14 cellular contexts compared by ENCODE assay signal in genomic region chr7:70612811-70613210, GRCh38.
DNase-seq lines count a peak whose midpoint lies in the region; ATAC-seq and TF ChIP-seq lines count a peak whose summit lies in the region.
"Had no signal": no experiment of that assay in that cellular context is flagged by ENCODE, and none has a peak within 500 bp of the region (broad histone marks: within the 10 kb centered on the region; RNA-seq: fewer than 3 reads in every experiment).

No MANE protein-coding gene starts in this region.

- H3K4me1 Mint-ChIP-seq in neural crest cell (peaks cover 36% of the 10 kb centered on the region), Caco-2 (ENCODE audit: low read depth, unreplicated experiment) (no peaks in the 10 kb centered on the region)
- H3K4me1 Mint-ChIP-seq: CD4-positive, alpha-beta memory T cell; T-helper 17 cell had no signal

- POLR2A ChIA-PET in HEK293T (lab: Yijun Ruan, JAX), result no interaction called here
- POLR2A ChIA-PET in Caco-2 (lab: Charles Lee), result no interaction called here

- no peaks in the 10 kb centered on the region; the same call in 1 of the 2 replicates for H3K9me3 ChIP-seq in Caco-2
- H3K9me3 ChIP-seq: BE2C, Peyer's patch had no signal

- H3K4me3 Mint-ChIP-seq in neural crest cell, result peak overlapping the region; percentile 18
- H3K4me3 Mint-ChIP-seq in Caco-2 (ENCODE audit: unreplicated experiment), result no peak overlapping the region
- H3K4me3 Mint-ChIP-seq: T-helper 17 cell had no signal

- H3K9me3 Mint-ChIP-seq in neural crest cell (no peaks in the 10 kb centered on the region), Caco-2 (ENCODE audit: unreplicated experiment) (no peaks in the 10 kb centered on the region)

- DNase-seq in HEK293T (ENCODE audit: extremely low spot score), result no peak
- peak; percentile 36 for DNase-seq in NCI-H1417 treated with DMSO at 0.1 percent for 48 hours (lab: John Stamatoyannopoulos, UW)
- DNase-seq in NCI-H748 treated with DMSO at 0.1 percent for 48 hours (lab: John Stamatoyannopoulos, UW), result peak; percentile 29
- no peak for DNase-seq in neural crest cell (ENCODE audit: low read depth, low spot score)
- DNase-seq in T-helper 2 cell, result no peak
- no peak for DNase-seq in Caco-2
- DNase-seq: BE2C; CD4-positive, alpha-beta memory T cell; MM.1S; NCI-H82; Peyer's patch; SHP77; T-helper 17 cell had no signal

- H3K36me3 ChIP-seq in Caco-2 (ENCODE audit: control insufficient read depth, insufficient read depth, low read length), result no peaks in the 10 kb centered on the region
- H3K36me3 ChIP-seq: BE2C, Peyer's patch had no signal

- no peaks in the 10 kb centered on the region for H3K27me3 ChIP-seq in Caco-2 (replicated peaks; ENCODE audit: control insufficient read depth, insufficient read depth, low read length)
- H3K27me3 ChIP-seq: BE2C, Peyer's patch had no signal

- H3K36me3 Mint-ChIP-seq in neural crest cell (ENCODE audit: low read depth) (peaks cover 7% of the 10 kb centered on the region), Caco-2 (ENCODE audit: insufficient read depth, unreplicated experiment) (no peaks in the 10 kb centered on the region)
- H3K36me3 Mint-ChIP-seq: CD4-positive, alpha-beta memory T cell had no signal

- H3K4me3 ChIP-seq in Caco-2 (ENCODE audit: low read depth, low read length), result no peak overlapping the region
- H3K4me3 ChIP-seq: Peyer's patch had no signal

- peak overlapping the region; percentile 40 for H3K27ac Mint-ChIP-seq in neural crest cell (ENCODE audit: unreplicated experiment)
- H3K27ac Mint-ChIP-seq in Caco-2 (ENCODE audit: unreplicated experiment), result no peak overlapping the region
- H3K27ac Mint-ChIP-seq: T-helper 17 cell had no signal

- H3K4me1 ChIP-seq in Caco-2, result no peaks in the 10 kb centered on the region

- intact Hi-C loops in Caco-2 (cut with micrococcal nuclease; ENCODE audit: unreplicated experiment), result no loop called here

- no peak for TF ChIP-seq CTCF in neural crest cell (conservative IDR thresholded peaks at IDR 0.05)
- TF ChIP-seq CTCF in Caco-2 (IDR thresholded peaks at IDR 0.05; ENCODE audit: insufficient read depth in 1 of 2, low read depth in 1 of 2, low read length in 1 of 2, severe bottlenecking in 1 of 2, unreplicated experiment in 1 of 2), result no peak

- ATAC-seq in GM19035 (IDR thresholded peaks at IDR 0.05; ENCODE audit: unreplicated experiment), result no peak
- ATAC-seq: T-helper 17 cell had no signal

- H3K27me3 Mint-ChIP-seq in neural crest cell (ENCODE audit: low read depth) (peaks cover 10% of the 10 kb centered on the region), Caco-2 (ENCODE audit: insufficient read depth, unreplicated experiment) (no peaks in the 10 kb centered on the region)
- H3K27me3 Mint-ChIP-seq: T-helper 17 cell had no signal

- CTCF ChIA-PET in HEK293T (lab: Yijun Ruan, JAX), result interaction anchor here (1.2 kb wide), 1 partner anchor 16 kb away, joined by 3 read pairs; no protein-coding TSS in a partner anchor
- CTCF ChIA-PET in Caco-2 (lab: Charles Lee), result interaction anchor here (0.6 kb wide), 1 partner anchor 104 kb away, joined by 5 read pairs; no protein-coding TSS in a partner anchor

- BruUV-seq in Caco-2 (replicated peaks; lab: Mats Ljungman, UMichigan), result no TSS peak

TF ChIP-seq in HEK293T, 16 proteins besides CTCF, POLR2A, EP300 and RAD21:
- TF ChIP-seq PKNOX1 (IDR thresholded peaks at IDR 0.05) (peak; percentile 44), ZNF384 (IDR thresholded peaks at IDR 0.05) (no peak)

Comparison
In these comparisons a context has a peak if more than half of its experiments do, and no peak if none do; other contexts are left out.
1. DNase-seq: peak in NCI-H1417 treated with DMSO at 0.1 percent for 48 hours (single experiment) and NCI-H748 treated with DMSO at 0.1 percent for 48 hours (single experiment); none in HEK293T (single experiment), neural crest cell (single experiment), T-helper 2 cell (0 of 5) and Caco-2 (0 of 2).